In genomic region chr1:114671011-114671938, GRCh38 we compare ENCODE assay signal across 8 cellular contexts. TPM values are rescaled to one million over a fixed set of nuclear protein-coding genes. Genes with fewer than 3 reads are reported as not detected.
A peak's percentile ranks its signal among the peaks of the same experiment; 100 is the strongest.
DNase-seq lines count a peak whose midpoint lies in the region; ATAC-seq, FAIRE-seq and TF ChIP-seq lines count a peak whose summit lies in the region.

No MANE protein-coding gene starts in this region.

- H3K4me3 ChIP-seq in breast epithelium: no peak overlapping the region
- H3K4me3 ChIP-seq in PC-3 (ENCODE audit: low read length): peak overlapping the region; percentile 59
- H3K4me3 ChIP-seq in endothelial cell of umbilical vein (replicated peaks in 1 of 3; ENCODE audit: insufficient read depth in 1 of 3, low read depth in 1 of 3, low read length in 3 of 3): no peak overlapping the region
- H3K4me3 ChIP-seq in thoracic aorta: peak overlapping the region; percentile 83

- peak; percentile 38 for DNase-seq in MCF 10A (ENCODE audit: unreplicated experiment)
- no peak for DNase-seq in breast epithelium (ENCODE audit: low spot score in 2 of 2)
- DNase-seq in PC-3: peak; percentile 48
- DNase-seq in endothelial cell of umbilical vein (ENCODE audit: low read depth, low spot score): peak; percentile 30
- no peak for DNase-seq in thoracic aorta (ENCODE audit: low spot score)
- no peak for DNase-seq in H4 (ENCODE audit: low spot score)

- dilution Hi-C loops in endothelial cell of umbilical vein (cut with MboI; ENCODE audit: extremely low pct_ligation_motif_present, low sequenced_read_pairs): no loop called here

- no peaks in the 10 kb centered on the region for H3K9me1 ChIP-seq in endothelial cell of umbilical vein (replicated peaks; ENCODE audit: control insufficient read depth, extremely low read depth, insufficient read depth, low read length)

- CTCF ChIA-PET in MCF 10A (lab: Yijun Ruan, JAX) (interaction anchor here (0.5 to 3.1 kb wide), 35 partner anchors 9 to 835 kb away, joined by 3 to 29 read pairs (median 4); partner anchors contain the start of genes AMPD1, BCAS2 and NRAS), PC-3 (lab: Charles Lee) (interaction anchor here (0.9 kb wide), 1 partner anchor 324 kb away, joined by 6 read pairs; no protein-coding TSS in a partner anchor), endothelial cell of umbilical vein (lab: Charles Lee) (interaction anchor here (0.7 to 2.7 kb wide), 7 partner anchors 11 to 695 kb away, joined by 3 to 17 read pairs (median 6); partner anchors contain the start of gene OLFML3)

- FAIRE-seq in endothelial cell of umbilical vein (lab: Jason Lieb, UNC): no peak

- no peaks in the 10 kb centered on the region for H3K9me2 ChIP-seq in PC-3 (replicated peaks; ENCODE audit: low read length)

- H3K27ac ChIP-seq in breast epithelium: peak overlapping the region in 1 of 2 donors; percentile 77
- peak overlapping the region; percentile 34 for H3K27ac ChIP-seq in PC-3 (ENCODE audit: low read length)
- H3K27ac ChIP-seq in endothelial cell of umbilical vein (ENCODE audit: insufficient read depth, low read depth, low read length): no peak overlapping the region
- H3K27ac ChIP-seq in thoracic aorta: no peak overlapping the region

- H3K4me2 ChIP-seq in PC-3 (ENCODE audit: low read length) (peak overlapping the region; percentile 92), endothelial cell of umbilical vein (ENCODE audit: insufficient read depth, low read length) (no peak overlapping the region)

- H3K27me3 Mint-ChIP-seq in MCF 10A (ENCODE audit: insufficient read depth, unreplicated experiment): peaks cover 12% of the 10 kb centered on the region

- H4K20me1 ChIP-seq in PC-3 (ENCODE audit: low read length) (no peaks in the 10 kb centered on the region), endothelial cell of umbilical vein (replicated peaks; ENCODE audit: control insufficient read depth, extremely low read depth, insufficient read depth, low read length) (no peaks in the 10 kb centered on the region)

- peak overlapping the region; percentile 96 for H3K27ac Mint-ChIP-seq in MCF 10A (ENCODE audit: low read depth, unreplicated experiment)

- no peaks in the 10 kb centered on the region for H3F3A ChIP-seq in PC-3 (ENCODE audit: low read length, unreplicated experiment)

- POLR2A ChIA-PET in MCF 10A (lab: Yijun Ruan, JAX) (interaction anchor here (0.6 to 6.6 kb wide), 19 partner anchors 9 to 318 kb away, joined by 3 to 230 read pairs (median 5); partner anchors contain the start of genes BCAS2, CSDE1, NRAS and TRIM33), PC-3 (lab: Charles Lee; ENCODE audit: unreplicated experiment) (no interaction called here), endothelial cell of umbilical vein (lab: Charles Lee) (no interaction called here)

- H3K79me2 ChIP-seq in PC-3 (ENCODE audit: low read length) (no peaks in the 10 kb centered on the region), endothelial cell of umbilical vein (ENCODE audit: control insufficient read depth, insufficient read depth, low read length) (no peaks in the 10 kb centered on the region)

- TF ChIP-seq CTCF in MCF 10A (IDR thresholded peaks at IDR 0.05; ENCODE audit: unreplicated experiment): peak; percentile 43
- TF ChIP-seq CTCF in breast epithelium (IDR thresholded peaks at IDR 0.05): peak in 1 of 3 donors; percentile 23
- TF ChIP-seq CTCF in PC-3 (conservative IDR thresholded peaks at IDR 0.05; ENCODE audit: low read depth, low read length): peak; percentile 68
- TF ChIP-seq CTCF in endothelial cell of umbilical vein (IDR thresholded peaks at IDR 0.05; ENCODE audit: extremely low read depth in 1 of 2, insufficient read depth in 1 of 2, low read depth in 1 of 2, low read length in 2 of 2): peak; percentile 9 to 26
- TF ChIP-seq CTCF in thoracic aorta (IDR thresholded peaks at IDR 0.05): no peak

- H3K4me1 Mint-ChIP-seq in MCF 10A (ENCODE audit: insufficient read depth, unreplicated experiment): peaks cover 24% of the 10 kb centered on the region

- H3K4me1 ChIP-seq in breast epithelium (no peaks in the 10 kb centered on the region), PC-3 (ENCODE audit: insufficient read depth, low read length) (peaks cover 12% of the 10 kb centered on the region), endothelial cell of umbilical vein (ENCODE audit: control insufficient read depth, extremely low read depth, insufficient read depth, low read length) (peaks cover 11% of the 10 kb centered on the region), thoracic aorta (ENCODE audit: control insufficient read depth in 1 of 2, low read depth in 2 of 2) (no peaks in the 10 kb centered on the region)

- TSS peak; percentile 89 for BruUV-seq in MCF 10A (replicated peaks; lab: Mats Ljungman, UMichigan)
- BruUV-seq in PC-3 (replicated peaks; lab: Mats Ljungman, UMichigan): no TSS peak
- no TSS peak for BruUV-seq in endothelial cell of umbilical vein (replicated peaks; lab: Mats Ljungman, UMichigan)

- no peaks in the 10 kb centered on the region for H3K36me3 ChIP-seq in breast epithelium
- H3K36me3 ChIP-seq in PC-3 (ENCODE audit: low read depth, low read length): no peaks in the 10 kb centered on the region
- H3K36me3 ChIP-seq in endothelial cell of umbilical vein (ENCODE audit: control insufficient read depth in 2 of 2, extremely low read depth in 1 of 2, insufficient read depth in 2 of 2, low read length in 2 of 2): no peaks in the 10 kb centered on the region
- H3K36me3 ChIP-seq in thoracic aorta: no peaks in the 10 kb centered on the region

- intact Hi-C loops in MCF 10A (cut with micrococcal nuclease): loop anchor here (1.0 to 5.0 kb wide), 3 partner anchors 160 to 325 kb away; partner anchors contain the start of gene TRIM33
- intact Hi-C loops in breast epithelium (cut with DNase I; ENCODE audit: low total_unique reads): no loop called here
- intact Hi-C loops in PC-3 (cut with micrococcal nuclease): loop anchor here (1.0 to 2.0 kb wide), 3 partner anchors 90 to 692 kb away; partner anchors contain the start of genes BCAS2 and OLFML3
- intact Hi-C loops in endothelial cell of umbilical vein (cut with micrococcal nuclease): loop anchor here (2.0 to 10.0 kb wide), 4 partner anchors 46 to 394 kb away; partner anchors contain the start of genes BCAS2, NRAS and TRIM33

- ATAC-seq in PC-3 (no peak), thoracic aorta (ENCODE audit: insufficient number of reproducible peaks, low FRiP score, low read depth) (no peak), HG02798 (IDR thresholded peaks at IDR 0.05; ENCODE audit: poor library complexity, unreplicated experiment) (no peak), HG02610 (IDR thresholded peaks at IDR 0.05; ENCODE audit: unreplicated experiment) (no peak)

- no peaks in the 10 kb centered on the region for H3K9me3 Mint-ChIP-seq in MCF 10A (ENCODE audit: unreplicated experiment)

- no peaks in the 10 kb centered on the region for H3K36me3 Mint-ChIP-seq in MCF 10A (ENCODE audit: insufficient read depth, unreplicated experiment)

- H3K27me3 ChIP-seq in breast epithelium: no peaks in the 10 kb centered on the region
- H3K27me3 ChIP-seq in PC-3 (ENCODE audit: low read length): peaks cover 15% of the 10 kb centered on the region; the same call in 1 of the 2 replicates
- peaks cover 13 to 17% of the 10 kb centered on the region in 2 experiments for H3K27me3 ChIP-seq in endothelial cell of umbilical vein (ENCODE audit: control insufficient read depth in 2 of 2, insufficient read depth in 2 of 2, low read length in 2 of 2)
- H3K27me3 ChIP-seq in thoracic aorta (replicated peaks; ENCODE audit: insufficient read depth): no peaks in the 10 kb centered on the region

- no peak for TF ChIP-seq POLR2A in breast epithelium (IDR thresholded peaks at IDR 0.05)
- no peak for TF ChIP-seq POLR2A in endothelial cell of umbilical vein (IDR thresholded peaks at IDR 0.05; ENCODE audit: low read depth, low read length)

- H3K9me3 ChIP-seq in breast epithelium (no peaks in the 10 kb centered on the region), PC-3 (ENCODE audit: low read length) (no peaks in the 10 kb centered on the region), endothelial cell of umbilical vein (replicated peaks; ENCODE audit: control insufficient read depth, insufficient read depth, low read length) (no peaks in the 10 kb centered on the region), thoracic aorta (no peaks in the 10 kb centered on the region)

- peak overlapping the region; percentile 84 for H3K4me3 Mint-ChIP-seq in MCF 10A (ENCODE audit: unreplicated experiment)

- H3K9ac ChIP-seq in PC-3 (ENCODE audit: low read length): peak overlapping the region; percentile 25; the same call in 1 of the 2 replicates
- H3K9ac ChIP-seq in endothelial cell of umbilical vein (replicated peaks; ENCODE audit: extremely low read depth, insufficient read depth, low read length): no peak overlapping the region

- H2AFZ ChIP-seq in PC-3 (ENCODE audit: low read length) (peak overlapping the region; percentile 61), endothelial cell of umbilical vein (ENCODE audit: low read depth, low read length) (no peak overlapping the region)

RNA-seq across cellular contexts. Expression of gene DENND2C, which starts 1.4 kb away (rescaled TPM):
- total RNA-seq in MCF 10A (2022) (5.8 and 6.0 TPM in 2 replicates), breast epithelium (1 to 10 TPM; 2.6 to 5.9 (median 3.3) TPM), PC-3 (2014; rRNA removed) (0.95 and 2.0 TPM in 2 replicates), endothelial cell of umbilical vein (0.22 and 0.44 TPM in 2 replicates), thoracic aorta (1 to 10 TPM; 2.0 to 6.0 TPM)
- polyA plus RNA-seq in endothelial cell of umbilical vein: 0.12 and 0.14 TPM in 2 replicates
- 0.04 and 0.05 TPM in 2 replicates for polyA plus RNA-seq in endothelial cell of umbilical vein (2011; cell fraction: cytosol; rRNA removed)
- 0.21 and 0.29 TPM in 2 replicates for polyA plus RNA-seq in endothelial cell of umbilical vein (2011; cell fraction: nucleus; rRNA removed)
- 0.17 and 0.19 TPM in 2 replicates for polyA plus RNA-seq in endothelial cell of umbilical vein (2012)
- 0.70 and 1.2 TPM in 2 replicates for polyA minus RNA-seq in endothelial cell of umbilical vein
- polyA minus RNA-seq in endothelial cell of umbilical vein (2011; cell fraction: cytosol; rRNA and poly(A)+ RNA removed): 1.9 TPM
- 0.24 and 0.48 TPM in 2 replicates for polyA minus RNA-seq in endothelial cell of umbilical vein (2011; cell fraction: nucleus; rRNA and poly(A)+ RNA removed)
- 0.39 and 0.62 TPM in 2 replicates for total RNA-seq in H4 (2014; rRNA removed; shearing (Covaris generic))

RNA-seq across cellular contexts. Expression of gene AMPD1, which starts 24.1 kb away (rescaled TPM):
- not detected in 2 replicates for total RNA-seq in MCF 10A (2022)
- 1 to 10 TPM in 2 of 3 donors, not detected in 1; 2.3 to 2.9 TPM for total RNA-seq in breast epithelium
- not detected in 2 replicates for total RNA-seq in PC-3 (2014; rRNA removed)
- not detected in 2 replicates for total RNA-seq in endothelial cell of umbilical vein
- not detected in 2 replicates for polyA plus RNA-seq in endothelial cell of umbilical vein
- polyA plus RNA-seq in endothelial cell of umbilical vein (2011; cell fraction: cytosol; rRNA removed): not detected in 2 replicates
- polyA plus RNA-seq in endothelial cell of umbilical vein (2011; cell fraction: nucleus; rRNA removed): not detected in 2 replicates
- polyA plus RNA-seq in endothelial cell of umbilical vein (2012): not detected in 2 replicates
- polyA minus RNA-seq in endothelial cell of umbilical vein: not detected in 2 replicates
- polyA minus RNA-seq in endothelial cell of umbilical vein (2011; cell fraction: cytosol; rRNA and poly(A)+ RNA removed): not detected
- polyA minus RNA-seq in endothelial cell of umbilical vein (2011; cell fraction: nucleus; rRNA and poly(A)+ RNA removed): not detected in 2 replicates
- total RNA-seq in thoracic aorta: under 1 TPM in 1 of 2 donors, not detected in 1; 0.41 TPM
- total RNA-seq in H4 (2014; rRNA removed; shearing (Covaris generic)): not detected in 2 replicates

RNA-seq across cellular contexts. Expression of gene NRAS, which starts 45.3 kb away (rescaled TPM):
- total RNA-seq in MCF 10A (2022): 38.9 and 41.4 TPM in 2 replicates
- 10 to 100 TPM; 23.4 to 27.4 (median 25.6) TPM for total RNA-seq in breast epithelium
- 12.6 and 15.1 TPM in 2 replicates for total RNA-seq in PC-3 (2014; rRNA removed)
- 76.5 and 78.7 TPM in 2 replicates for total RNA-seq in endothelial cell of umbilical vein
- polyA plus RNA-seq in endothelial cell of umbilical vein: 22.8 and 29.4 TPM in 2 replicates
- polyA plus RNA-seq in endothelial cell of umbilical vein (2011; cell fraction: cytosol; rRNA removed): 33.6 and 36.2 TPM in 2 replicates
- polyA plus RNA-seq in endothelial cell of umbilical vein (2011; cell fraction: nucleus; rRNA removed): 20.5 and 25.9 TPM in 2 replicates
- 34.7 and 61.0 TPM in 2 replicates for polyA plus RNA-seq in endothelial cell of umbilical vein (2012)
- polyA minus RNA-seq in endothelial cell of umbilical vein: 58.2 and 66.8 TPM in 2 replicates
- 34.1 TPM for polyA minus RNA-seq in endothelial cell of umbilical vein (2011; cell fraction: cytosol; rRNA and poly(A)+ RNA removed)
- polyA minus RNA-seq in endothelial cell of umbilical vein (2011; cell fraction: nucleus; rRNA and poly(A)+ RNA removed): 24.9 and 38.5 TPM in 2 replicates
- total RNA-seq in thoracic aorta: 10 to 100 TPM; 11.4 to 24.8 TPM
- total RNA-seq in H4 (2014; rRNA removed; shearing (Covaris generic)): 45.0 and 52.6 TPM in 2 replicates

Comparison
In these comparisons a context has a peak if more than half of its experiments do, and no peak if none do; other contexts are left out.
1. DNase-seq: peak in MCF 10A (single experiment), PC-3 (single experiment) and endothelial cell of umbilical vein (single experiment); none in breast epithelium (0 of 2), thoracic aorta (single experiment) and H4 (single experiment).
2. H3K4me3 ChIP-seq: peak in PC-3 (single experiment) and thoracic aorta (single experiment); none in breast epithelium (0 of 3) and endothelial cell of umbilical vein (0 of 3).